In genomic region chr2:146826388-146826787, GRCh38 we compare ENCODE assay signal across 37 cellular contexts.
"Had no signal": no experiment of that assay in that cellular context is flagged by ENCODE, and none has a peak within 500 bp of the region (broad histone marks: within the 10 kb centered on the region; RNA-seq: fewer than 3 reads in every experiment).

No MANE protein-coding gene starts in this region.

- H3K9me3 Mint-ChIP-seq: activated B cell treated with CpG ODN at 0.5 μM for 24 hours; activated CD4-positive, alpha-beta memory T cell treated with anti-CD3 and anti-CD28 coated beads, Interleukin-2, amount 10 ng/mL, durations not matched to agents 7 days and 5 days; activated naive CD8-positive, alpha-beta T cell treated with anti-CD3 and anti-CD28 coated beads for 36 hours; activated T-cell treated with anti-CD3 and anti-CD28 coated beads, Interleukin-2, amount 50 U/mL, for 72 hours; activated T-helper 17 cell treated with anti-CD3 and anti-CD28 coated beads, Interleukin-2, amount 50 U/mL, for 72 hours; T-helper 1 cell treated with Interleukin-12 subunit alpha and Interleukin-12 subunit beta and Interleukin-4 antibody, amounts not matched to agents 30 μg/mL and 1 μg/mL, for 36 hours; T-helper 2 cell treated with Interferon-gamma antibody and Interleukin-4, amounts not matched to agents 5 μg/mL and 100 μg/mL, for 36 hours had no signal

- H3K9ac ChIP-seq: SK-N-SH had no signal

- H3K36me3 ChIP-seq: brain microvascular endothelial cell, Peyer's patch, SJSA1 had no signal

- DNase-seq: activated B cell treated with CpG ODN at 0.5 μM for 24 hours; activated CD4-positive, alpha-beta memory T cell treated with anti-CD3 and anti-CD28 coated beads, Interleukin-2, amount 10 ng/mL, durations not matched to agents 7 days and 5 days; activated CD4-positive, alpha-beta T cell treated with anti-CD3 and anti-CD28 coated beads for 4 hours; activated CD4-positive, alpha-beta T cell treated with anti-CD3 and anti-CD28 coated beads, Interleukin-2, amount 50 U/mL, for 1 hour; activated CD4-positive, CD25-positive, alpha-beta regulatory T cell treated with anti-CD3 and anti-CD28 coated beads, Interleukin-2, amount 50 U/mL, for 72 hours; activated CD8-positive, alpha-beta memory T cell treated with anti-CD3 and anti-CD28 coated beads for 24 hours; activated effector memory CD4-positive, alpha-beta T cell treated with anti-CD3 and anti-CD28 coated beads, Interleukin-2, amount 50 U/mL, for 16 hours; activated naive CD4-positive, alpha-beta T cell; activated naive CD4-positive, alpha-beta T cell treated with anti-CD3 and anti-CD28 coated beads, Interleukin-2, amount 50 U/mL, for 16 hours; activated naive CD8-positive, alpha-beta T cell treated with anti-CD3 and anti-CD28 coated beads for 36 hours; activated T-cell treated with anti-CD3 and anti-CD28 coated beads, Interleukin-2, amount 50 U/mL, for 1 hour; activated T-cell treated with anti-CD3 and anti-CD28 coated beads, Interleukin-2, amount 50 U/mL, for 72 hours; amniotic stem cell; aorta; brain microvascular endothelial cell; central memory CD4-positive, alpha-beta T cell; NCI-H1092 treated with DMSO at 0.1 percent for 48 hours; NCI-H1417; NCI-H146; NCI-H187 treated with DMSO at 0.1 percent for 48 hours; NCI-H2081; NCI-H2171 treated with DMSO at 0.1 percent for 48 hours; NCI-H2227 treated with DMSO at 0.1 percent for 48 hours; NCI-H446; NCI-H510A treated with DMSO at 0.1 percent for 48 hours; NCI-H526 treated with DMSO at 0.1 percent for 48 hours; NK-92 treated with Interleukin-12 subunit alpha and Interleukin-12 subunit beta, amount 100 ng/mL, for 24 hours; PC-3; Peyer's patch; RPMI8226; SHP77 treated with DMSO at 0.1 percent for 48 hours; SK-N-SH had no signal

- H3K4me3 ChIP-seq: Peyer's patch, SJSA1 had no signal

- H3K9me3 ChIP-seq: Peyer's patch, SJSA1, SK-N-SH had no signal

- H3K4me3 Mint-ChIP-seq: activated B cell treated with CpG ODN at 0.5 μM for 24 hours; activated CD4-positive, alpha-beta memory T cell treated with anti-CD3 and anti-CD28 coated beads, Interleukin-2, amount 10 ng/mL, durations not matched to agents 7 days and 5 days; activated naive CD8-positive, alpha-beta T cell treated with anti-CD3 and anti-CD28 coated beads for 36 hours; activated T-cell treated with anti-CD3 and anti-CD28 coated beads, Interleukin-2, amount 50 U/mL, for 72 hours; activated T-helper 17 cell treated with anti-CD3 and anti-CD28 coated beads, Interleukin-2, amount 50 U/mL, for 72 hours; T-helper 1 cell treated with Interleukin-12 subunit alpha and Interleukin-12 subunit beta and Interleukin-4 antibody, amounts not matched to agents 30 μg/mL and 1 μg/mL, for 36 hours; T-helper 2 cell treated with Interferon-gamma antibody and Interleukin-4, amounts not matched to agents 5 μg/mL and 100 μg/mL, for 36 hours had no signal

- H3K4me1 Mint-ChIP-seq: activated B cell treated with CpG ODN at 0.5 μM for 24 hours; activated CD4-positive, alpha-beta memory T cell treated with anti-CD3 and anti-CD28 coated beads, Interleukin-2, amount 10 ng/mL, durations not matched to agents 7 days and 5 days; activated naive CD8-positive, alpha-beta T cell treated with anti-CD3 and anti-CD28 coated beads for 36 hours; activated T-helper 17 cell treated with anti-CD3 and anti-CD28 coated beads, Interleukin-2, amount 50 U/mL, for 72 hours had no signal

- H3K4me1 ChIP-seq: Peyer's patch had no signal

- FAIRE-seq: TTC549 had no signal

- ATAC-seq: activated T-cell treated with anti-CD3 and anti-CD28 coated beads, Interleukin-2, amount 50 U/mL, for 72 hours; activated T-helper 17 cell treated with anti-CD3 and anti-CD28 coated beads, Interleukin-2, amount 50 U/mL, for 72 hours; PC-3 had no signal

- H3K9me2 ChIP-seq: SK-N-SH had no signal

- H3K36me3 Mint-ChIP-seq: activated naive CD8-positive, alpha-beta T cell treated with anti-CD3 and anti-CD28 coated beads for 36 hours had no signal

- H3K27me3 Mint-ChIP-seq: activated B cell treated with CpG ODN at 0.5 μM for 24 hours; activated CD4-positive, alpha-beta memory T cell treated with anti-CD3 and anti-CD28 coated beads, Interleukin-2, amount 10 ng/mL, durations not matched to agents 7 days and 5 days; activated naive CD8-positive, alpha-beta T cell treated with anti-CD3 and anti-CD28 coated beads for 36 hours had no signal

- H3K27ac Mint-ChIP-seq: activated B cell treated with CpG ODN at 0.5 μM for 24 hours; activated CD4-positive, alpha-beta memory T cell treated with anti-CD3 and anti-CD28 coated beads, Interleukin-2, amount 10 ng/mL, durations not matched to agents 7 days and 5 days; activated naive CD8-positive, alpha-beta T cell treated with anti-CD3 and anti-CD28 coated beads for 36 hours; activated T-cell treated with anti-CD3 and anti-CD28 coated beads, Interleukin-2, amount 50 U/mL, for 72 hours; activated T-helper 17 cell treated with anti-CD3 and anti-CD28 coated beads, Interleukin-2, amount 50 U/mL, for 72 hours; T-helper 1 cell treated with Interleukin-12 subunit alpha and Interleukin-12 subunit beta and Interleukin-4 antibody, amounts not matched to agents 30 μg/mL and 1 μg/mL, for 36 hours; T-helper 2 cell treated with Interferon-gamma antibody and Interleukin-4, amounts not matched to agents 5 μg/mL and 100 μg/mL, for 36 hours had no signal

- H3K27me3 ChIP-seq: brain microvascular endothelial cell, Peyer's patch, SJSA1 had no signal

- H3K27ac ChIP-seq: brain microvascular endothelial cell, Peyer's patch, SJSA1 had no signal

- H3K4me2 ChIP-seq: SK-N-SH had no signal
